ENCODE assay signal across 22 cellular contexts in genomic region chr1:104989012-104989411, GRCh38.
DNase-seq lines count a peak whose midpoint lies in the region; ATAC-seq and FAIRE-seq lines count a peak whose summit lies in the region.
"Had no signal": no experiment of that assay in that cellular context is flagged by ENCODE, and none has a peak within 500 bp of the region (broad histone marks: within the 10 kb centered on the region; RNA-seq: fewer than 3 reads in every experiment).

No MANE protein-coding gene starts in this region.

- no peak for ATAC-seq in HG03469 (IDR thresholded peaks at IDR 0.05; ENCODE audit: unreplicated experiment)
- ATAC-seq: A549, GM23338, HCT116 had no signal

- H3K9ac ChIP-seq in BLaER1: no peak overlapping the region

- H3K9me3 ChIP-seq in BLaER1: peaks cover 23% of the 10 kb centered on the region
- H3K9me3 ChIP-seq in small intestine (ENCODE audit: control insufficient read depth, low read depth): no peaks in the 10 kb centered on the region
- H3K9me3 ChIP-seq: A549, BE2C had no signal

- no peak overlapping the region for H3K27ac ChIP-seq in BLaER1
- H3K27ac ChIP-seq in small intestine (ENCODE audit: low read depth in 1 of 2, low read length in 1 of 2): no peak overlapping the region
- H3K27ac ChIP-seq: A549 had no signal

- WGBS in small intestine, 3 donors: 86 to 90% (median 89%) methylated on average over 3 of the region's 3 CpGs

- H3K4me2 ChIP-seq in BLaER1: peak overlapping the region; percentile 57; the same call in 1 of the 2 replicates
- H3K4me2 ChIP-seq: A549, GM23338 had no signal

- H3K27me3 ChIP-seq in BLaER1 (no peaks in the 10 kb centered on the region), small intestine (ENCODE audit: control insufficient read depth in 2 of 2, insufficient read depth in 2 of 2, low read length in 2 of 2) (no peaks in the 10 kb centered on the region)
- H3K27me3 ChIP-seq: BE2C had no signal

- FAIRE-seq in TTC549 (lab: Jason Lieb, UNC) (peak; percentile 13), frontal cortex (lab: Jason Lieb, UNC) (peak; percentile 86), small intestine (lab: Jason Lieb, UNC) (peak; percentile 49)
- FAIRE-seq: A549, GM12892 had no signal

- H3K36me3 ChIP-seq in BLaER1 (no peaks in the 10 kb centered on the region; the same call in 1 of the 2 replicates), small intestine (ENCODE audit: control insufficient read depth in 2 of 2, insufficient read depth in 2 of 2, low read length in 2 of 2) (no peaks in the 10 kb centered on the region)
- H3K36me3 ChIP-seq: BE2C had no signal

- no peaks in the 10 kb centered on the region for H4K20me1 ChIP-seq in BLaER1

- DNase-seq in frontal cortex (ENCODE audit: low spot score in 2 of 2) (no peak), small intestine (no peak), NCI-H526 (lab: John Stamatoyannopoulos, UW) (no peak), T-helper 9 cell (no peak)
- DNase-seq in stimulated activated CD4-positive, alpha-beta T cell treated with anti-CD3 and anti-CD28 coated beads, Interleukin-2, amount 100 ng/mL, for 48 hours: no peak
- DNase-seq: ACHN; AML-193; BE2C; C1 segment of cervical spinal cord; Calu3; CD4-positive, alpha-beta memory T cell; COR-L47; DMS53; DMS79 treated with DMSO at 0.1 percent for 48 hours; H9 had no signal

- H3K4me1 ChIP-seq in BLaER1: peaks cover 50% of the 10 kb centered on the region
- H3K4me1 ChIP-seq in small intestine (ENCODE audit: control insufficient read depth in 2 of 2, insufficient read depth in 1 of 2, low read depth in 1 of 2, low read length in 1 of 2): no peaks in the 10 kb centered on the region
- H3K4me1 ChIP-seq: A549, BE2C had no signal

- no peak overlapping the region for H3K4me3 ChIP-seq in BLaER1
- H3K4me3 ChIP-seq in small intestine (ENCODE audit: low read depth in 1 of 2, low read length in 2 of 2): no peak overlapping the region
- H3K4me3 ChIP-seq: A549, GM23338 had no signal
